ENCODE assay signal across 1 cellular context in the genomic region with DNA sequence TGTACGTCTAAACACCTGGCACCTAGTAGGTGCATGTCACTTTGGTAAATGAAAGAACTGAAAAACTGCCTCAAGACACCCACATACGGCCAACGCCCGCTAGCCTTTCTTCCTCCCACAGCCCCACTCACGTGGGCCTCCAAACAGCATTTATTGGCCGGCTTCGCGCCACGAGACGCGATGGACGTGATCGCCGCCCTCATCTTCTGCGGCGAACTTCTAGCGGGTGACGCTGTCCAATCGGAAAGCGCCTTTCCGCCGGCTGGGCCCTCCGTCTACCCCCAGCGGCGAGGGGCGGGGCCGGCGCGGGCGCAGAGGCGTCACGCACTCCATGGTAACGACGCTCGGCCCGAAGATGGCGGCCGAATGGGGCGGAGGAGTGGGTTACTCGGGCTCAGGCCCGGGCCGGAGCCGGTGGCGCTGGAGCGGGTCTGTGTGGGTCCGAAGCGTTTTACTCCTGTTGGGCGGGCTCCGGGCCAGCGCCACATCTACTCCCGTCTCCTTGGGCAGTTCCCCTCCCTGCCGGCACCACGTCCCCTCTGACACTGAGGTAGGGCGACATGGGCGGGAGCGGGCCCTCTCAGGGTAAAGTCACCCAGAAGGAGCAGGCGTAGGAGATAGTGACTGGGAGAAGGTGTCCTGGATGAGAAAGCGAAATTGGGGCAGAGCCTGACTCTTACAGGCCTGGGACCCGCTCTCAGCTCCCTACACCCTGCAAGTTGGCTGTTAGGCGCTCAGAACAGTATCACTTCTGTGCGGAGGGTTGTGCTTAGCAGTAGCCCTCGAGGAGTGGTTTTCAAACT.
TF ChIP-seq lines count a peak whose summit lies in the region.

A gene with protein sequence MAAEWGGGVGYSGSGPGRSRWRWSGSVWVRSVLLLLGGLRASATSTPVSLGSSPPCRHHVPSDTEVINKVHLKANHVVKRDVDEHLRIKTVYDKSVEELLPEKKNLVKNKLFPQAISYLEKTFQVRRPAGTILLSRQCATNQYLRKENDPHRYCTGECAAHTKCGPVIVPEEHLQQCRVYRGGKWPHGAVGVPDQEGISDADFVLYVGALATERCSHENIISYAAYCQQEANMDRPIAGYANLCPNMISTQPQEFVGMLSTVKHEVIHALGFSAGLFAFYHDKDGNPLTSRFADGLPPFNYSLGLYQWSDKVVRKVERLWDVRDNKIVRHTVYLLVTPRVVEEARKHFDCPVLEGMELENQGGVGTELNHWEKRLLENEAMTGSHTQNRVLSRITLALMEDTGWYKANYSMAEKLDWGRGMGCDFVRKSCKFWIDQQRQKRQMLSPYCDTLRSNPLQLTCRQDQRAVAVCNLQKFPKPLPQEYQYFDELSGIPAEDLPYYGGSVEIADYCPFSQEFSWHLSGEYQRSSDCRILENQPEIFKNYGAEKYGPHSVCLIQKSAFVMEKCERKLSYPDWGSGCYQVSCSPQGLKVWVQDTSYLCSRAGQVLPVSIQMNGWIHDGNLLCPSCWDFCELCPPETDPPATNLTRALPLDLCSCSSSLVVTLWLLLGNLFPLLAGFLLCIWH (plus strand): TSS at position 327 of the 803 bp plus-strand sequence. CDS start 29 bp downstream, at position 356.

TF ChIP-seq in K562, 482 proteins besides CTCF, POLR2A, EP300 and RAD21 (continued from another document and continues in another):
- TF ChIP-seq, protein P1, sequence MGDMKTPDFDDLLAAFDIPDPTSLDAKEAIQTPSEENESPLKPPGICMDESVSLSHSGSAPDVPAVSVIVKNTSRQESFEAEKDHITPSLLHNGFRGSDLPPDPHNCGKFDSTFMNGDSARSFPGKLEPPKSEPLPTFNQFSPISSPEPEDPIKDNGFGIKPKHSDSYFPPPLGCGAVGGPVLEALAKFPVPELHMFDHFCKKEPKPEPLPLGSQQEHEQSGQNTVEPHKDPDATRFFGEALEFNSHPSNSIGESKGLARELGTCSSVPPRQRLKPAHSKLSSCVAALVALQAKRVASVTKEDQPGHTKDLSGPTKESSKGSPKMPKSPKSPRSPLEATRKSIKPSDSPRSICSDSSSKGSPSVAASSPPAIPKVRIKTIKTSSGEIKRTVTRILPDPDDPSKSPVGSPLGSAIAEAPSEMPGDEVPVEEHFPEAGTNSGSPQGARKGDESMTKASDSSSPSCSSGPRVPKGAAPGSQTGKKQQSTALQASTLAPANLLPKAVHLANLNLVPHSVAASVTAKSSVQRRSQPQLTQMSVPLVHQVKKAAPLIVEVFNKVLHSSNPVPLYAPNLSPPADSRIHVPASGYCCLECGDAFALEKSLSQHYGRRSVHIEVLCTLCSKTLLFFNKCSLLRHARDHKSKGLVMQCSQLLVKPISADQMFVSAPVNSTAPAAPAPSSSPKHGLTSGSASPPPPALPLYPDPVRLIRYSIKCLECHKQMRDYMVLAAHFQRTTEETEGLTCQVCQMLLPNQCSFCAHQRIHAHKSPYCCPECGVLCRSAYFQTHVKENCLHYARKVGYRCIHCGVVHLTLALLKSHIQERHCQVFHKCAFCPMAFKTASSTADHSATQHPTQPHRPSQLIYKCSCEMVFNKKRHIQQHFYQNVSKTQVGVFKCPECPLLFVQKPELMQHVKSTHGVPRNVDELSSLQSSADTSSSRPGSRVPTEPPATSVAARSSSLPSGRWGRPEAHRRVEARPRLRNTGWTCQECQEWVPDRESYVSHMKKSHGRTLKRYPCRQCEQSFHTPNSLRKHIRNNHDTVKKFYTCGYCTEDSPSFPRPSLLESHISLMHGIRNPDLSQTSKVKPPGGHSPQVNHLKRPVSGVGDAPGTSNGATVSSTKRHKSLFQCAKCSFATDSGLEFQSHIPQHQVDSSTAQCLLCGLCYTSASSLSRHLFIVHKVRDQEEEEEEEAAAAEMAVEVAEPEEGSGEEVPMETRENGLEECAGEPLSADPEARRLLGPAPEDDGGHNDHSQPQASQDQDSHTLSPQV (IDR thresholded peaks at IDR 0.05) = no peak
- TF ChIP-seq FOXK1 (CRISPR knock-in tag; IDR thresholded peaks at IDR 0.05; ENCODE audit: borderline replicate concordance) (no peak), PCBP1 (IDR thresholded peaks at IDR 0.05; ENCODE audit: low read depth, low read length, poor library complexity, severe bottlenecking) (peak; percentile 50), ZSCAN32 (CRISPR knock-in tag; IDR thresholded peaks at IDR 0.05) (no peak), CBX2 (IDR thresholded peaks at IDR 0.05; ENCODE audit: insufficient read depth, low read length, poor library complexity, severe bottlenecking) (no peak), ZNF785 (CRISPR knock-in tag; IDR thresholded peaks at IDR 0.05) (no peak), MAFF (IDR thresholded peaks at IDR 0.05; ENCODE audit: low read length) (no peak), DACH1 (IDR thresholded peaks at IDR 0.05; ENCODE audit: partially characterized antibody) (peak; percentile 56), TBP (optimal IDR thresholded peaks at IDR 0.05; ENCODE audit: low read depth, low read length) (peak; percentile 76), TAF1 (IDR thresholded peaks at IDR 0.05; ENCODE audit: control insufficient read depth, extremely low read depth, insufficient read depth, low read length, severe bottlenecking) (peak; percentile 55), BRCA1 (IDR thresholded peaks at IDR 0.05) (no peak), BRCA1 (CRISPR knock-in tag; IDR thresholded peaks at IDR 0.05) (no peak), SRSF7 (optimal IDR thresholded peaks at IDR 0.05; ENCODE audit: low read depth, low read length) (no peak), ETV5 (CRISPR knock-in tag; IDR thresholded peaks at IDR 0.05; ENCODE audit: low read depth) (peak; percentile 74; the same call in 1 of the 2 replicates), MBD2 (IDR thresholded peaks at IDR 0.05; ENCODE audit: borderline replicate concordance, low read depth) (0 out of 2 replicates have a peak, but pooled peaks have one; percentile 15), TCF7 (IDR thresholded peaks at IDR 0.05; ENCODE audit: borderline replicate concordance) (0 out of 2 replicates have a peak, but pooled peaks have one; percentile 29), KDM1A (IDR thresholded peaks at IDR 0.05) (no peak), ARHGAP35 (IDR thresholded peaks at IDR 0.05; ENCODE audit: partially characterized antibody) (no peak), TARDBP (IDR thresholded peaks at IDR 0.05) (no peak; the same call in 1 of the 2 replicates), XRCC5 (IDR thresholded peaks at IDR 0.05; ENCODE audit: low read depth, low read length) (no peak), RBM15 (IDR thresholded peaks at IDR 0.05; ENCODE audit: insufficient read depth, low read length) (no peak), CHD2 (IDR thresholded peaks at IDR 0.05; ENCODE audit: low read depth, low read length) (no peak), HNRNPL (IDR thresholded peaks at IDR 0.05; ENCODE audit: low read depth, low read length) (no peak), SP2 (IDR thresholded peaks at IDR 0.05; ENCODE audit: extremely low read depth, low read depth, low read length, poor library complexity, severe bottlenecking) (no peak), HOXB6 (CRISPR knock-in tag; IDR thresholded peaks at IDR 0.05; ENCODE audit: borderline replicate concordance) (no peak), ZFX (CRISPR knock-in tag; IDR thresholded peaks at IDR 0.05) (peak; percentile 92), SIN3A (IDR thresholded peaks at IDR 0.05; ENCODE audit: borderline replicate concordance in 2 of 2, control insufficient read depth in 1 of 2, low read depth in 2 of 2, low read length in 2 of 2) (peak; percentile 79 to 90), NFIC (IDR thresholded peaks at IDR 0.05) (peak; percentile 49), CBX1 (IDR thresholded peaks at IDR 0.05; ENCODE audit: low read depth) (peak; percentile 20; the same call in 1 of the 2 replicates), POLR2AphosphoS5 (IDR thresholded peaks at IDR 0.05; ENCODE audit: control insufficient read depth, insufficient read depth, low read depth, low read length) (peak; percentile 49), NFYB (IDR thresholded peaks at IDR 0.05; ENCODE audit: extremely low read depth, insufficient read length) (peak; percentile 74), SIRT6 (IDR thresholded peaks at IDR 0.05; ENCODE audit: low read depth, low read length) (no peak), TAF9B (IDR thresholded peaks at IDR 0.05; ENCODE audit: partially characterized antibody) (no peak), KLF16 (IDR thresholded peaks at IDR 0.05) (no peak)
- TF ChIP-seq, protein P2, sequence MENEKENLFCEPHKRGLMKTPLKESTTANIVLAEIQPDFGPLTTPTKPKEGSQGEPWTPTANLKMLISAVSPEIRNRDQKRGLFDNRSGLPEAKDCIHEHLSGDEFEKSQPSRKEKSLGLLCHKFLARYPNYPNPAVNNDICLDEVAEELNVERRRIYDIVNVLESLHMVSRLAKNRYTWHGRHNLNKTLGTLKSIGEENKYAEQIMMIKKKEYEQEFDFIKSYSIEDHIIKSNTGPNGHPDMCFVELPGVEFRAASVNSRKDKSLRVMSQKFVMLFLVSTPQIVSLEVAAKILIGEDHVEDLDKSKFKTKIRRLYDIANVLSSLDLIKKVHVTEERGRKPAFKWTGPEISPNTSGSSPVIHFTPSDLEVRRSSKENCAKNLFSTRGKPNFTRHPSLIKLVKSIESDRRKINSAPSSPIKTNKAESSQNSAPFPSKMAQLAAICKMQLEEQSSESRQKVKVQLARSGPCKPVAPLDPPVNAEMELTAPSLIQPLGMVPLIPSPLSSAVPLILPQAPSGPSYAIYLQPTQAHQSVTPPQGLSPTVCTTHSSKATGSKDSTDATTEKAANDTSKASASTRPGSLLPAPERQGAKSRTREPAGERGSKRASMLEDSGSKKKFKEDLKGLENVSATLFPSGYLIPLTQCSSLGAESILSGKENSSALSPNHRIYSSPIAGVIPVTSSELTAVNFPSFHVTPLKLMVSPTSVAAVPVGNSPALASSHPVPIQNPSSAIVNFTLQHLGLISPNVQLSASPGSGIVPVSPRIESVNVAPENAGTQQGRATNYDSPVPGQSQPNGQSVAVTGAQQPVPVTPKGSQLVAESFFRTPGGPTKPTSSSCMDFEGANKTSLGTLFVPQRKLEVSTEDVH (IDR thresholded peaks at IDR 0.05; ENCODE audit: low read depth, partially characterized antibody) = no peak
- TF ChIP-seq, protein P3, sequence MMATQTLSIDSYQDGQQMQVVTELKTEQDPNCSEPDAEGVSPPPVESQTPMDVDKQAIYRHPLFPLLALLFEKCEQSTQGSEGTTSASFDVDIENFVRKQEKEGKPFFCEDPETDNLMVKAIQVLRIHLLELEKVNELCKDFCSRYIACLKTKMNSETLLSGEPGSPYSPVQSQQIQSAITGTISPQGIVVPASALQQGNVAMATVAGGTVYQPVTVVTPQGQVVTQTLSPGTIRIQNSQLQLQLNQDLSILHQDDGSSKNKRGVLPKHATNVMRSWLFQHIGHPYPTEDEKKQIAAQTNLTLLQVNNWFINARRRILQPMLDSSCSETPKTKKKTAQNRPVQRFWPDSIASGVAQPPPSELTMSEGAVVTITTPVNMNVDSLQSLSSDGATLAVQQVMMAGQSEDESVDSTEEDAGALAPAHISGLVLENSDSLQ (IDR thresholded peaks at IDR 0.05) = peak; percentile 85
- TF ChIP-seq, protein P4, sequence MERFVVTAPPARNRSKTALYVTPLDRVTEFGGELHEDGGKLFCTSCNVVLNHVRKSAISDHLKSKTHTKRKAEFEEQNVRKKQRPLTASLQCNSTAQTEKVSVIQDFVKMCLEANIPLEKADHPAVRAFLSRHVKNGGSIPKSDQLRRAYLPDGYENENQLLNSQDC (CRISPR knock-in tag; IDR thresholded peaks at IDR 0.05) = peak; percentile 72; the same call in 1 of the 2 replicates
- TF ChIP-seq, protein P5, sequence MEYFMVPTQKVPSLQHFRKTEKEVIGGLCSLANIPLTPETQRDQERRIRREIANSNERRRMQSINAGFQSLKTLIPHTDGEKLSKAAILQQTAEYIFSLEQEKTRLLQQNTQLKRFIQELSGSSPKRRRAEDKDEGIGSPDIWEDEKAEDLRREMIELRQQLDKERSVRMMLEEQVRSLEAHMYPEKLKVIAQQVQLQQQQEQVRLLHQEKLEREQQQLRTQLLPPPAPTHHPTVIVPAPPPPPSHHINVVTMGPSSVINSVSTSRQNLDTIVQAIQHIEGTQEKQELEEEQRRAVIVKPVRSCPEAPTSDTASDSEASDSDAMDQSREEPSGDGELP (CRISPR knock-in tag; IDR thresholded peaks at IDR 0.05; ENCODE audit: borderline replicate concordance) = peak; percentile 94
- TF ChIP-seq, protein P6, sequence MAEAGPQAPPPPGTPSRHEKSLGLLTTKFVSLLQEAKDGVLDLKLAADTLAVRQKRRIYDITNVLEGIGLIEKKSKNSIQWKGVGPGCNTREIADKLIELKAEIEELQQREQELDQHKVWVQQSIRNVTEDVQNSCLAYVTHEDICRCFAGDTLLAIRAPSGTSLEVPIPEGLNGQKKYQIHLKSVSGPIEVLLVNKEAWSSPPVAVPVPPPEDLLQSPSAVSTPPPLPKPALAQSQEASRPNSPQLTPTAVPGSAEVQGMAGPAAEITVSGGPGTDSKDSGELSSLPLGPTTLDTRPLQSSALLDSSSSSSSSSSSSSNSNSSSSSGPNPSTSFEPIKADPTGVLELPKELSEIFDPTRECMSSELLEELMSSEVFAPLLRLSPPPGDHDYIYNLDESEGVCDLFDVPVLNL (CRISPR knock-in tag; IDR thresholded peaks at IDR 0.05; ENCODE audit: low read depth) = peak; percentile 41; the same call in 1 of the 2 replicates
- TF ChIP-seq, protein P7, sequence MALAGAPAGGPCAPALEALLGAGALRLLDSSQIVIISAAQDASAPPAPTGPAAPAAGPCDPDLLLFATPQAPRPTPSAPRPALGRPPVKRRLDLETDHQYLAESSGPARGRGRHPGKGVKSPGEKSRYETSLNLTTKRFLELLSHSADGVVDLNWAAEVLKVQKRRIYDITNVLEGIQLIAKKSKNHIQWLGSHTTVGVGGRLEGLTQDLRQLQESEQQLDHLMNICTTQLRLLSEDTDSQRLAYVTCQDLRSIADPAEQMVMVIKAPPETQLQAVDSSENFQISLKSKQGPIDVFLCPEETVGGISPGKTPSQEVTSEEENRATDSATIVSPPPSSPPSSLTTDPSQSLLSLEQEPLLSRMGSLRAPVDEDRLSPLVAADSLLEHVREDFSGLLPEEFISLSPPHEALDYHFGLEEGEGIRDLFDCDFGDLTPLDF (CRISPR knock-in tag; IDR thresholded peaks at IDR 0.05) = no peak
- TF ChIP-seq, protein P8, sequence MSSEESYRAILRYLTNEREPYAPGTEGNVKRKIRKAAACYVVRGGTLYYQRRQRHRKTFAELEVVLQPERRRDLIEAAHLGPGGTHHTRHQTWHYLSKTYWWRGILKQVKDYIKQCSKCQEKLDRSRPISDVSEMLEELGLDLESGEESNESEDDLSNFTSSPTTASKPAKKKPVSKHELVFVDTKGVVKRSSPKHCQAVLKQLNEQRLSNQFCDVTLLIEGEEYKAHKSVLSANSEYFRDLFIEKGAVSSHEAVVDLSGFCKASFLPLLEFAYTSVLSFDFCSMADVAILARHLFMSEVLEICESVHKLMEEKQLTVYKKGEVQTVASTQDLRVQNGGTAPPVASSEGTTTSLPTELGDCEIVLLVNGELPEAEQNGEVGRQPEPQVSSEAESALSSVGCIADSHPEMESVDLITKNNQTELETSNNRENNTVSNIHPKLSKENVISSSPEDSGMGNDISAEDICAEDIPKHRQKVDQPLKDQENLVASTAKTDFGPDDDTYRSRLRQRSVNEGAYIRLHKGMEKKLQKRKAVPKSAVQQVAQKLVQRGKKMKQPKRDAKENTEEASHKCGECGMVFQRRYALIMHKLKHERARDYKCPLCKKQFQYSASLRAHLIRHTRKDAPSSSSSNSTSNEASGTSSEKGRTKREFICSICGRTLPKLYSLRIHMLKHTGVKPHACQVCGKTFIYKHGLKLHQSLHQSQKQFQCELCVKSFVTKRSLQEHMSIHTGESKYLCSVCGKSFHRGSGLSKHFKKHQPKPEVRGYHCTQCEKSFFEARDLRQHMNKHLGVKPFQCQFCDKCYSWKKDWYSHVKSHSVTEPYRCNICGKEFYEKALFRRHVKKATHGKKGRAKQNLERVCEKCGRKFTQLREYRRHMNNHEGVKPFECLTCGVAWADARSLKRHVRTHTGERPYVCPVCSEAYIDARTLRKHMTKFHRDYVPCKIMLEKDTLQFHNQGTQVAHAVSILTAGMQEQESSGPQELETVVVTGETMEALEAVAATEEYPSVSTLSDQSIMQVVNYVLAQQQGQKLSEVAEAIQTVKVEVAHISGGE (CRISPR knock-in tag; IDR thresholded peaks at IDR 0.05) = no peak; a peak in 1 of 6 replicates
